1 cellular context compared by ENCODE assay signal in the genomic region with DNA sequence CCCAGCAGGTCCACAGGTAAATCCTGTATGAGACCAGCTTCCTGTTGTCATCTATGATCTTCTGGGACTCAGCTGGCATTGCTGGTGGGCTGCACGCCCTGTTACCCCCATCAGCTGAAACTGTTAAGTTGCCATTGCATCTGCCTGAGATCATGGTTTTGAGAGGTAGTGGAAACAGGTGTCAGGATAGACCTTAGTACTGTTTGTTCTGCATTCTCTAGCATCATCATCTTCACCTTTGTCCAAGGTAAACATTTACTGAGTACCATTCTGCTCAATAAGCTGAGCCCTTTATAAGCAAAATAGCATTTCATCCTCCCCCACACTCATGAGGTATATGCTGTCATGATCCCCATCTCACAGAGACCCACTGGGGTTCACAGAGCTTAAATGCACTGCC.
TF ChIP-seq lines count a peak whose summit lies in the region.

No MANE protein-coding gene starts in this region.

TF ChIP-seq in HepG2, 621 proteins besides CTCF, POLR2A, EP300 and RAD21 (continued from another document):
- peak; percentile 54 for TF ChIP-seq PAXIP1 (CRISPR knock-in tag; conservative IDR thresholded peaks at IDR 0.05)
- TF ChIP-seq AGO2 (optimal IDR thresholded peaks at IDR 0.05; ENCODE audit: low read depth, low read length) = no peak
- TF ChIP-seq FOXP1 (IDR thresholded peaks at IDR 0.05) = no peak
- TF ChIP-seq FOXP1 (CRISPR knock-in tag; IDR thresholded peaks at IDR 0.05) = 0 out of 2 replicates have a peak, but pooled peaks have one; percentile 22
- peak; percentile 55 for TF ChIP-seq ZNF609 (CRISPR knock-in tag; IDR thresholded peaks at IDR 0.05; ENCODE audit: borderline replicate concordance)
- TF ChIP-seq ETV5 (CRISPR knock-in tag; IDR thresholded peaks at IDR 0.05; ENCODE audit: borderline replicate concordance) = peak; percentile 12; the same call in 1 of the 2 replicates
- TF ChIP-seq, protein P1, sequence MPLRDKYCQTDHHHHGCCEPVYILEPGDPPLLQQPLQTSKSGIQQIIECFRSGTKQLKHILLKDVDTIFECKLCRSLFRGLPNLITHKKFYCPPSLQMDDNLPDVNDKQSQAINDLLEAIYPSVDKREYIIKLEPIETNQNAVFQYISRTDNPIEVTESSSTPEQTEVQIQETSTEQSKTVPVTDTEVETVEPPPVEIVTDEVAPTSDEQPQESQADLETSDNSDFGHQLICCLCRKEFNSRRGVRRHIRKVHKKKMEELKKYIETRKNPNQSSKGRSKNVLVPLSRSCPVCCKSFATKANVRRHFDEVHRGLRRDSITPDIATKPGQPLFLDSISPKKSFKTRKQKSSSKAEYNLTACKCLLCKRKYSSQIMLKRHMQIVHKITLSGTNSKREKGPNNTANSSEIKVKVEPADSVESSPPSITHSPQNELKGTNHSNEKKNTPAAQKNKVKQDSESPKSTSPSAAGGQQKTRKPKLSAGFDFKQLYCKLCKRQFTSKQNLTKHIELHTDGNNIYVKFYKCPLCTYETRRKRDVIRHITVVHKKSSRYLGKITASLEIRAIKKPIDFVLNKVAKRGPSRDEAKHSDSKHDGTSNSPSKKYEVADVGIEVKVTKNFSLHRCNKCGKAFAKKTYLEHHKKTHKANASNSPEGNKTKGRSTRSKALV (CRISPR knock-in tag; IDR thresholded peaks at IDR 0.05) = no peak
- no peak for TF ChIP-seq HMG20B (CRISPR knock-in tag; conservative IDR thresholded peaks at IDR 0.05)
